17 cellular contexts compared by ENCODE assay signal in genomic region chr5:141032626-141033025, GRCh38. TPM values are rescaled to one million over a fixed set of nuclear protein-coding genes. Genes with fewer than 3 reads are reported as not detected.
DNase-seq lines count a peak whose midpoint lies in the region; ATAC-seq and TF ChIP-seq lines count a peak whose summit lies in the region.
"Had no signal": no experiment of that assay in that cellular context is flagged by ENCODE, and none has a peak within 500 bp of the region (broad histone marks: within the 10 kb centered on the region; RNA-seq: fewer than 3 reads in every experiment).

No MANE protein-coding gene starts in this region.

- no peak overlapping the region for H3K9ac ChIP-seq in mesendoderm (ENCODE audit: low read length)

- H4K5ac ChIP-seq in mesendoderm (ENCODE audit: low read length) = no peak overlapping the region

- H3K4me3 Mint-ChIP-seq in GM23338 (no peak overlapping the region), WTC11 (no peak overlapping the region)
- no peak overlapping the region for H3K4me3 Mint-ChIP-seq in activated T-cell treated with anti-CD3 and anti-CD28 coated beads, Interleukin-2, amount 50 U/mL, for 4 hours
- H3K4me3 Mint-ChIP-seq: CD4-positive, alpha-beta T cell had no signal

- CTCF ChIA-PET in WTC11 (lab: Charles Lee) = interaction anchor here (0.7 to 2.0 kb wide), 13 partner anchors 9 to 191 kb away, joined by 3 to 17 read pairs (median 4); partner anchors contain the start of genes PCDHA10, PCDHA11, PCDHA13 and PCDHA8

- peak; percentile 18 to 19; a peak in 2 of 4 replicates for TF ChIP-seq CTCF in GM23338 (conservative IDR thresholded peaks at IDR 0.05; ENCODE audit: low read depth in 2 of 2)
- TF ChIP-seq CTCF in WTC11 (IDR thresholded peaks at IDR 0.05) = no peak

- H3K79me1 ChIP-seq in mesendoderm (ENCODE audit: low read length) = no peaks in the 10 kb centered on the region

- no peak overlapping the region for H2AFZ ChIP-seq in GM23338

- H3K4me1 ChIP-seq in GM23338 (ENCODE audit: insufficient read depth) (peaks cover 3% of the 10 kb centered on the region; the same call in 1 of the 2 replicates), mesendoderm (ENCODE audit: control insufficient read depth, low read depth, low read length) (no peaks in the 10 kb centered on the region)
- H3K4me1 ChIP-seq: Caco-2 had no signal

- H3K27me3 ChIP-seq in GM23338 (ENCODE audit: insufficient read depth) = no peaks in the 10 kb centered on the region
- H3K27me3 ChIP-seq in mesendoderm (ENCODE audit: insufficient read depth, low read length, poor library complexity) = no peaks in the 10 kb centered on the region

- no peaks in the 10 kb centered on the region for H3F3A ChIP-seq in GM23338 (replicated peaks; ENCODE audit: low read depth)

- H3K27me3 Mint-ChIP-seq in GM23338 (ENCODE audit: insufficient read depth, low read depth, poor library complexity) (no peaks in the 10 kb centered on the region), WTC11 (ENCODE audit: low read depth) (no peaks in the 10 kb centered on the region)
- no peaks in the 10 kb centered on the region for H3K27me3 Mint-ChIP-seq in activated T-cell treated with anti-CD3 and anti-CD28 coated beads, Interleukin-2, amount 50 U/mL, for 4 hours (ENCODE audit: low read depth)

- H3K36me3 Mint-ChIP-seq in GM23338 (ENCODE audit: low read depth) = no peaks in the 10 kb centered on the region
- H3K36me3 Mint-ChIP-seq in WTC11 = no peaks in the 10 kb centered on the region
- no peaks in the 10 kb centered on the region for H3K36me3 Mint-ChIP-seq in activated T-cell treated with anti-CD3 and anti-CD28 coated beads, Interleukin-2, amount 50 U/mL, for 4 hours (ENCODE audit: insufficient read depth)

- H3K4me1 Mint-ChIP-seq in GM23338 (peaks cover under 1% of the 10 kb centered on the region; the same call in 2 of the 3 replicates), WTC11 (no peaks in the 10 kb centered on the region; the same call in 1 of the 2 replicates)
- H3K4me1 Mint-ChIP-seq in activated T-cell treated with anti-CD3 and anti-CD28 coated beads, Interleukin-2, amount 50 U/mL, for 4 hours (ENCODE audit: low read depth) = no peaks in the 10 kb centered on the region

- peak; percentile 53 for ATAC-seq in GM23338
- peak; percentile 48; the same call in 1 of the 2 replicates for ATAC-seq in WTC11
- ATAC-seq in GM18870 (IDR thresholded peaks at IDR 0.05; ENCODE audit: unreplicated experiment) = no peak
- ATAC-seq in activated T-cell treated with anti-CD3 and anti-CD28 coated beads, Interleukin-2, amount 50 U/mL, for 4 hours = no peak
- ATAC-seq in GM21423 (IDR thresholded peaks at IDR 0.05; ENCODE audit: unreplicated experiment) = no peak

- H3K56ac ChIP-seq in mesendoderm (ENCODE audit: low read length) = no peak overlapping the region

- H4K20me1 ChIP-seq in GM23338 (replicated peaks; ENCODE audit: insufficient read depth) = no peaks in the 10 kb centered on the region

- H2BK15ac ChIP-seq in mesendoderm (replicated peaks; ENCODE audit: low read depth) = no peak overlapping the region

- H3K36me3 ChIP-seq in GM23338 (ENCODE audit: insufficient read depth) (no peaks in the 10 kb centered on the region), mesendoderm (ENCODE audit: control insufficient read depth, insufficient read depth, low read length) (no peaks in the 10 kb centered on the region)

- no peak overlapping the region for H4K8ac ChIP-seq in mesendoderm (ENCODE audit: low read depth, low read length)

- H3K27ac ChIP-seq in GM23338 (ENCODE audit: low read depth) (no peak overlapping the region), mesendoderm (ENCODE audit: low read depth, low read length) (no peak overlapping the region)
- H3K27ac ChIP-seq: C4-2B, HL-60 had no signal

- H3K4me3 ChIP-seq in GM23338 (no peak overlapping the region), mesendoderm (ENCODE audit: low read length) (no peak overlapping the region)

- DNase-seq in GM23338 (ENCODE audit: low spot score) (peak; percentile 52), WTC11 (ENCODE audit: low spot score) (no peak), mesendoderm (peak; percentile 8), dermis blood vessel endothelial cell (no peak)
- DNase-seq in activated T-cell treated with anti-CD3 and anti-CD28 coated beads, Interleukin-2, amount 50 U/mL, for 4 hours = no peak
- DNase-seq: ACHN; Caco-2; CD4-positive, alpha-beta T cell; GOT3; HCEC 1CT had no signal

- H3K23ac ChIP-seq in mesendoderm (ENCODE audit: low read length) = no peak overlapping the region

- no peak overlapping the region for H2BK120ac ChIP-seq in mesendoderm (ENCODE audit: low read depth, low read length)

- H3K9me2 ChIP-seq in GM23338 (ENCODE audit: insufficient read depth) = no peaks in the 10 kb centered on the region

- no peak overlapping the region for H3K18ac ChIP-seq in mesendoderm (ENCODE audit: low read length)

- no peaks in the 10 kb centered on the region for H3K79me2 ChIP-seq in GM23338 (replicated peaks; ENCODE audit: insufficient read depth)
- H3K79me2 ChIP-seq in mesendoderm (ENCODE audit: control insufficient read depth, insufficient read depth, low read length) = no peaks in the 10 kb centered on the region

- H3K9me3 Mint-ChIP-seq in GM23338 = no peaks in the 10 kb centered on the region
- H3K9me3 Mint-ChIP-seq in WTC11 = no peaks in the 10 kb centered on the region
- no peaks in the 10 kb centered on the region for H3K9me3 Mint-ChIP-seq in activated T-cell treated with anti-CD3 and anti-CD28 coated beads, Interleukin-2, amount 50 U/mL, for 4 hours
- H3K9me3 Mint-ChIP-seq: CD4-positive, alpha-beta T cell had no signal

- WGBS in mesendoderm (ENCODE audit: extremely low coverage, insufficient coverage, low lambda C conversion rate) = no CpG with 5 or more reads among the region's 1 CpG

- H3K4me2 ChIP-seq in GM23338 (no peak overlapping the region), mesendoderm (ENCODE audit: low read length) (no peak overlapping the region)

- no peak overlapping the region for H2BK5ac ChIP-seq in mesendoderm (ENCODE audit: low read length)

- H3K4ac ChIP-seq in mesendoderm (ENCODE audit: low read depth, low read length) = no peak overlapping the region

- POLR2A ChIA-PET in WTC11 (lab: Charles Lee) = no interaction called here

- no peak overlapping the region for H2AK5ac ChIP-seq in mesendoderm (ENCODE audit: low read length)

- H3K27ac Mint-ChIP-seq in GM23338 (no peak overlapping the region), WTC11 (no peak overlapping the region)
- H3K27ac Mint-ChIP-seq: CD4-positive, alpha-beta T cell had no signal

TF ChIP-seq in GM23338, 12 proteins besides CTCF, POLR2A, EP300 and RAD21 (continues in another document):
- TF ChIP-seq JUNB (IDR thresholded peaks at IDR 0.05; ENCODE audit: unreplicated experiment) = no peak

TF ChIP-seq in WTC11, 78 proteins besides CTCF, POLR2A, EP300 and RAD21:
- TF ChIP-seq SP1 (CRISPR knock-in tag; conservative IDR thresholded peaks at IDR 0.05) (no peak), NFE2L1 (CRISPR knock-in tag; IDR thresholded peaks at IDR 0.05) (no peak), ELF4 (CRISPR knock-in tag; IDR thresholded peaks at IDR 0.05; ENCODE audit: low read depth) (no peak), ZBTB21 (CRISPR knock-in tag; IDR thresholded peaks at IDR 0.05; ENCODE audit: borderline replicate concordance) (no peak), GABPB1 (CRISPR knock-in tag; IDR thresholded peaks at IDR 0.05) (no peak), JAZF1 (CRISPR knock-in tag; IDR thresholded peaks at IDR 0.05) (no peak), STAT6 (CRISPR knock-in tag; conservative IDR thresholded peaks at IDR 0.05; ENCODE audit: low read depth) (no peak), ZNF138 (CRISPR knock-in tag; conservative IDR thresholded peaks at IDR 0.05) (no peak), ATF1 (CRISPR knock-in tag; IDR thresholded peaks at IDR 0.05) (no peak), PRRX2 (CRISPR knock-in tag; IDR thresholded peaks at IDR 0.05) (no peak), IRF1 (CRISPR knock-in tag; IDR thresholded peaks at IDR 0.05) (no peak), ZNF671 (CRISPR knock-in tag; IDR thresholded peaks at IDR 0.05) (no peak), ATF3 (CRISPR knock-in tag; conservative IDR thresholded peaks at IDR 0.05) (no peak), CREM (CRISPR knock-in tag; IDR thresholded peaks at IDR 0.05) (no peak)

RNA-seq across cellular contexts. Expression of gene PCDHB1, which starts 18.5 kb away (rescaled TPM):
- 0.03 and 0.08 TPM in 2 replicates for total RNA-seq in GM23338 (2014; rRNA removed; shearing (Covaris generic))
- polyA plus RNA-seq in GM23338 (2016; fragmentation: Nextera tagmentation; extraction: Ambion mirVana) = 0.05 and 0.09 TPM in 2 replicates
- total RNA-seq in WTC11 (2021) = 0.09 to 0.13 TPM (median 0.11 TPM) in 3 replicates
- polyA plus RNA-seq in mesendoderm (2013, experiment 1 of 2) = 0.03 TPM
- polyA plus RNA-seq in mesendoderm (2013, experiment 2 of 2) = 0.07 TPM
- total RNA-seq in activated T-cell treated with anti-CD3 and anti-CD28 coated beads, Interleukin-2, amount 50 U/mL, for 4 hours = not detected
- total RNA-seq in dermis blood vessel endothelial cell = not detected in 2 replicates
- total RNA-seq: A172; Caco-2; CD4-positive, alpha-beta T cell; HT1080 had no signal
- polyA plus RNA-seq: BJ had no signal

Comparison
In these comparisons a context has a peak if more than half of its experiments do, and no peak if none do; other contexts are left out.
1. ATAC-seq: peak in GM23338 (single experiment) and WTC11 (single experiment); none in GM18870 (single experiment), activated T-cell treated with anti-CD3 and anti-CD28 coated beads, Interleukin-2, amount 50 U/mL, for 4 hours (0 of 2) and GM21423 (single experiment).
2. DNase-seq: peak in GM23338 (single experiment) and mesendoderm (single experiment); none in WTC11 (single experiment), activated T-cell treated with anti-CD3 and anti-CD28 coated beads, Interleukin-2, amount 50 U/mL, for 4 hours (single experiment) and dermis blood vessel endothelial cell (single experiment).